Comparison of ENCODE assay signal across 14 cellular contexts in genomic region chr7:24948739-24949138, GRCh38. TPM values are rescaled to one million over a fixed set of nuclear protein-coding genes. Genes with fewer than 3 reads are reported as not detected.
DNase-seq lines count a peak whose midpoint lies in the region; ATAC-seq, FAIRE-seq and TF ChIP-seq lines count a peak whose summit lies in the region.
"Had no signal": no experiment of that assay in that cellular context is flagged by ENCODE, and none has a peak within 500 bp of the region (broad histone marks: within the 10 kb centered on the region; RNA-seq: fewer than 3 reads in every experiment).

No MANE protein-coding gene starts in this region.

- ATAC-seq in HG02610 (IDR thresholded peaks at IDR 0.05; ENCODE audit: unreplicated experiment), result peak; percentile 60
- peak; percentile 95 for ATAC-seq in activated T-helper 17 cell treated with anti-CD3 and anti-CD28 coated beads, Interleukin-2, amount 50 U/mL, for 72 hours (replicated peaks)
- no peak for ATAC-seq in GM21447 (IDR thresholded peaks at IDR 0.05; ENCODE audit: unreplicated experiment)

- intact Hi-C loops in activated CD4-positive, alpha-beta T cell treated with anti-CD3 and anti-CD28 coated beads, Interleukin-2, amount 10 ng/mL, durations not matched to agents 24 days and 14 days (cut with micrococcal nuclease), result loop anchor here (2.0 kb wide), 1 partner anchor 14 kb away; no protein-coding TSS in a partner anchor

- H3K4me1 Mint-ChIP-seq in activated CD4-positive, alpha-beta T cell treated with anti-CD3 and anti-CD28 coated beads, Interleukin-2, amount 10 ng/mL, durations not matched to agents 24 days and 14 days, result peaks cover 50% of the 10 kb centered on the region
- peaks cover 43% of the 10 kb centered on the region for H3K4me1 Mint-ChIP-seq in activated T-helper 17 cell treated with anti-CD3 and anti-CD28 coated beads, Interleukin-2, amount 50 U/mL, for 72 hours

- H3K36me3 Mint-ChIP-seq in activated CD4-positive, alpha-beta T cell treated with anti-CD3 and anti-CD28 coated beads, Interleukin-2, amount 10 ng/mL, durations not matched to agents 24 days and 14 days (ENCODE audit: low read depth), result peaks cover 21% of the 10 kb centered on the region
- no peaks in the 10 kb centered on the region for H3K36me3 Mint-ChIP-seq in activated T-helper 17 cell treated with anti-CD3 and anti-CD28 coated beads, Interleukin-2, amount 50 U/mL, for 72 hours (ENCODE audit: low read depth)

- peak overlapping the region; percentile 29 for H3K27ac Mint-ChIP-seq in activated CD4-positive, alpha-beta T cell treated with anti-CD3 and anti-CD28 coated beads, Interleukin-2, amount 10 ng/mL, durations not matched to agents 24 days and 14 days
- peak overlapping the region; percentile 66 for H3K27ac Mint-ChIP-seq in activated T-helper 17 cell treated with anti-CD3 and anti-CD28 coated beads, Interleukin-2, amount 50 U/mL, for 72 hours

- TF ChIP-seq POLR2A in GM12891 (IDR thresholded peaks at IDR 0.05; ENCODE audit: low read depth, low read length), result no peak

- H3K9me3 Mint-ChIP-seq in activated CD4-positive, alpha-beta T cell treated with anti-CD3 and anti-CD28 coated beads, Interleukin-2, amount 10 ng/mL, durations not matched to agents 24 days and 14 days, result no peaks in the 10 kb centered on the region
- H3K9me3 Mint-ChIP-seq in activated T-helper 17 cell treated with anti-CD3 and anti-CD28 coated beads, Interleukin-2, amount 50 U/mL, for 72 hours, result no peaks in the 10 kb centered on the region

- no peak for DNase-seq in activated CD4-positive, alpha-beta T cell treated with anti-CD3 and anti-CD28 coated beads, Interleukin-2, amount 10 ng/mL, durations not matched to agents 24 days and 14 days
- DNase-seq in activated CD4-positive, alpha-beta T cell treated with anti-CD3 and anti-CD28 coated beads for 48 hours, result no peak
- DNase-seq in renal cortical epithelial cell (ENCODE audit: low read depth), result peak; percentile 42
- DNase-seq in AG20443 (ENCODE audit: low spot score), result no peak
- DNase-seq in GM12891 (ENCODE audit: insufficient read length, low spot score), result no peak
- DNase-seq: amygdala; H7; NCI-H2081 treated with DMSO at 0.1 percent for 48 hours; stimulated activated CD4-positive, alpha-beta T cell treated with anti-CD3 and anti-CD28 coated beads, Interleukin-4, amount 100 ng/mL, for 24 hours had no signal

- H3K4me3 Mint-ChIP-seq in activated CD4-positive, alpha-beta T cell treated with anti-CD3 and anti-CD28 coated beads, Interleukin-2, amount 10 ng/mL, durations not matched to agents 24 days and 14 days, result no peak overlapping the region
- H3K4me3 Mint-ChIP-seq in activated T-helper 17 cell treated with anti-CD3 and anti-CD28 coated beads, Interleukin-2, amount 50 U/mL, for 72 hours, result peak overlapping the region; percentile 58

- FAIRE-seq in GM12891 (lab: Jason Lieb, UNC), result no peak
- FAIRE-seq: A204.1, endometrium had no signal

- no peaks in the 10 kb centered on the region for H3K27me3 Mint-ChIP-seq in activated CD4-positive, alpha-beta T cell treated with anti-CD3 and anti-CD28 coated beads, Interleukin-2, amount 10 ng/mL, durations not matched to agents 24 days and 14 days
- H3K27me3 Mint-ChIP-seq in activated T-helper 17 cell treated with anti-CD3 and anti-CD28 coated beads, Interleukin-2, amount 50 U/mL, for 72 hours, result no peaks in the 10 kb centered on the region

TF ChIP-seq in GM12891, 5 proteins besides CTCF, POLR2A, EP300 and RAD21:
- TF ChIP-seq PAX5 (IDR thresholded peaks at IDR 0.05; ENCODE audit: insufficient read depth, low read length, severe bottlenecking) (no peak), TAF1 (IDR thresholded peaks at IDR 0.05; ENCODE audit: low read depth, low read length) (no peak), SPI1 (IDR thresholded peaks at IDR 0.05; ENCODE audit: low read depth, low read length) (no peak), POU2F2 (IDR thresholded peaks at IDR 0.05; ENCODE audit: low read depth, low read length) (no peak), POLR2AphosphoS5 (IDR thresholded peaks at IDR 0.05; ENCODE audit: low read depth, low read length) (no peak)

RNA-seq across cellular contexts. Expression of gene OSBPL3, which starts 31.2 kb away (rescaled TPM):
- total RNA-seq in activated CD4-positive, alpha-beta T cell treated with anti-CD3 and anti-CD28 coated beads, Interleukin-2, amount 10 ng/mL, durations not matched to agents 24 days and 14 days, result 93.7 and 93.8 TPM in 2 replicates
- total RNA-seq in activated T-helper 17 cell treated with anti-CD3 and anti-CD28 coated beads, Interleukin-2, amount 50 U/mL, for 72 hours, result 10 to 100 TPM; 57.6 to 70.6 TPM
- 42.7 and 43.8 TPM in 2 replicates for total RNA-seq in renal cortical epithelial cell
- 12.5 TPM for polyA plus RNA-seq in GM12891 (2012; ENCODE audit: low read depth, missing spikeins)
